ENCODE assay signal across 13 cellular contexts in the genomic region with DNA sequence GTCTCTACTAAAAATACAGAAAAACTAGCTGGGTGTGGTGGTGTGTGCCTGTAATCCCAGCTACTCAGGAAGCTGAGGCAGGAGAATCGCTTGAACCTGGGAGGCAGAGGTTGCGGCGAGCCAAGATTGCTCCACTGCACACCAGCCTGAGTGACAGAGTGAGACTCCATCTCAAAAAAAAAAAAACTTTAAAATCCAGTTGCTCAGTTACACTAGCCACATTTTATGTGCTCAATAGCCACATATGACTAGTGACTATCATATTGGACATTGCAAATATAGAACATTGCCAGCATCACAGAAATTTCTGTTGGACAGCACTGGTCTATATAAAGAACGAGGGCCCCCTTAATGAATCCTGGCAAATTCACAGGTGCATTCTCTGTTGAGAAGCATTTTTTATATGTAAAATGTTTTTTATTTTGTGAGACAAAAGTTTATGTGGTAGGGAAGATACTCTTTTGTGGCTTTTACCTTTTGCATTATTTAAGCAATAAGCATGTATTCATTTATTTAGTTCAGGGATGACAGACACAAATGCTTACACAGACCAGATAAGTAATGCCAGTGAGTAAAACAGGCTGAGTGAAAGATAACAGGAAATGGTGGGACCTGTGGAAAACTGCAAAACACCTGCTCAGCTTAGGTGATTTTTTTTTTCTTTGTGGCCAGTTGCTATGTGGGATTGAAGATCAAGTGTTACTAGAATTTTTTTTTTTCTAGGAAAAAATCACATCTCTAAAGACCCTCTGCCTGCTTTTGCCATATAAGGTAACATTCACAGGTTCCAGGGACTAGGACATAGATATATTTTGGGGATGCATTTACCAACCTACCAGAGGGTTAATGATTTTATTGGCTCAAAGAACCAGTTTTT. TPM values are rescaled to one million over a fixed set of nuclear protein-coding genes. Genes with fewer than 3 reads are reported as not detected.
A peak's percentile ranks its signal among the peaks of the same experiment; 100 is the strongest.
DNase-seq lines count a peak whose midpoint lies in the region; ATAC-seq, FAIRE-seq and TF ChIP-seq lines count a peak whose summit lies in the region.
"Had no signal": no experiment of that assay in that cellular context is flagged by ENCODE, and none has a peak within 500 bp of the region (broad histone marks: within the 10 kb centered on the region; RNA-seq: fewer than 3 reads in every experiment).

No MANE protein-coding gene starts in this region.

- ATAC-seq in HG03442 (IDR thresholded peaks at IDR 0.05; ENCODE audit: unreplicated experiment) = peak; percentile 32
- peak; percentile 64 to 92 (median 78) for ATAC-seq in psoas muscle
- ATAC-seq: upper lobe of right lung had no signal

- no peaks in the 10 kb centered on the region for H3K9me3 Mint-ChIP-seq in activated naive CD8-positive, alpha-beta T cell (ENCODE audit: low read depth)
- H3K9me3 Mint-ChIP-seq: neural crest cell had no signal

- H3K4me3 Mint-ChIP-seq in activated naive CD8-positive, alpha-beta T cell = peak overlapping the region; percentile 70
- H3K4me3 Mint-ChIP-seq: neural crest cell had no signal

- peaks cover 0 to 4% of the 10 kb centered on the region in 2 donors for H3K36me3 ChIP-seq in psoas muscle (ENCODE audit: insufficient read depth in 1 of 2, low read depth in 1 of 2)

- peaks cover 68% of the 10 kb centered on the region for H3K4me1 Mint-ChIP-seq in activated naive CD8-positive, alpha-beta T cell (ENCODE audit: low read depth)

- peak overlapping the region; percentile 86 for H3K27ac Mint-ChIP-seq in activated naive CD8-positive, alpha-beta T cell

- peak overlapping the region; percentile 71 for H3K27ac ChIP-seq in psoas muscle
- H3K27ac ChIP-seq: upper lobe of right lung had no signal

- no peaks in the 10 kb centered on the region for H3K9me3 ChIP-seq in psoas muscle
- H3K9me3 ChIP-seq: upper lobe of right lung had no signal

- TF ChIP-seq CTCF in psoas muscle (IDR thresholded peaks at IDR 0.05) (no peak), D721Med (IDR thresholded peaks at IDR 0.05; ENCODE audit: insufficient read depth, missing control alignments) (no peak)

- intact Hi-C loops in psoas muscle (cut with DNase I) = loop anchor here (5.0 kb wide), 1 partner anchor 36 kb away; no protein-coding TSS in a partner anchor

- no peak overlapping the region for H3K4me3 ChIP-seq in psoas muscle
- H3K4me3 ChIP-seq: upper lobe of right lung had no signal

- no peak for FAIRE-seq in D721Med (lab: Jason Lieb, UNC)
- FAIRE-seq: TTC549 had no signal

- 21 to 61% (median 56%) methylated on average over 4 of the region's 4 CpGs for WGBS in psoas muscle, 3 donors

- H3K27me3 Mint-ChIP-seq in activated naive CD8-positive, alpha-beta T cell = no peaks in the 10 kb centered on the region

- H3K36me3 Mint-ChIP-seq in activated naive CD8-positive, alpha-beta T cell = peaks cover 4% of the 10 kb centered on the region

- peaks cover 29% of the 10 kb centered on the region for H3K4me1 ChIP-seq in psoas muscle

- DNase-seq in NCI-H2171 treated with DMSO at 0.1 percent for 48 hours (lab: John Stamatoyannopoulos, UW) = peak; percentile 11
- no peak for DNase-seq in NCI-H2171 (lab: John Stamatoyannopoulos, UW)
- DNase-seq in psoas muscle = peak in 1 of 2 donors; percentile 67
- no peak for DNase-seq in D721Med (ENCODE audit: insufficient read length, low spot score)
- no peak for DNase-seq in NCI-H1092 treated with DMSO at 0.1 percent for 48 hours (lab: John Stamatoyannopoulos, UW)
- DNase-seq in NCI-H2081 treated with DMSO at 0.1 percent for 48 hours (lab: John Stamatoyannopoulos, UW) = no peak
- DNase-seq: head of caudate nucleus, NCI-H526 treated with DMSO at 0.1 percent for 48 hours, upper lobe of right lung had no signal

- H3K27me3 ChIP-seq in psoas muscle (ENCODE audit: insufficient read depth in 3 of 3, low read length in 2 of 3) = no peaks in the 10 kb centered on the region
- H3K27me3 ChIP-seq: upper lobe of right lung had no signal

RNA-seq across cellular contexts. Expression of gene PSMA6, which starts 9.4 kb away (rescaled TPM):
- 100 to 1,000 TPM; 176 to 276 (median 262) TPM for total RNA-seq in psoas muscle
- polyA plus RNA-seq in psoas muscle = 100 to 1,000 TPM; 328 to 653 (median 448) TPM
